Comparison of ENCODE assay signal across 8 cellular contexts in genomic region chr7:42930889-42931288, GRCh38. TPM values are rescaled to one million over a fixed set of nuclear protein-coding genes. Genes with fewer than 3 reads are reported as not detected.
DNase-seq lines count a peak whose midpoint lies in the region; ATAC-seq and TF ChIP-seq lines count a peak whose summit lies in the region.

No MANE protein-coding gene starts in this region.

- no peaks in the 10 kb centered on the region for H3K9me3 ChIP-seq in HCT116 (ENCODE audit: control insufficient read depth in 1 of 2, insufficient read depth in 1 of 2, low read depth in 1 of 2, low read length in 2 of 2)
- H3K9me3 ChIP-seq in hepatocyte (ENCODE audit: low read depth): no peaks in the 10 kb centered on the region
- no peaks in the 10 kb centered on the region for H3K9me3 ChIP-seq in smooth muscle cell (replicated peaks; ENCODE audit: low read depth)

- H3F3A ChIP-seq in smooth muscle cell (ENCODE audit: low read depth): no peaks in the 10 kb centered on the region

- peak overlapping the region; percentile 100 for H3K27ac Mint-ChIP-seq in activated CD4-positive, alpha-beta memory T cell treated with anti-CD3 and anti-CD28 coated beads for 36 hours

- H3K27me3 ChIP-seq in HCT116 (ENCODE audit: insufficient read depth, low read length): no peaks in the 10 kb centered on the region
- no peaks in the 10 kb centered on the region for H3K27me3 ChIP-seq in hepatocyte
- no peaks in the 10 kb centered on the region for H3K27me3 ChIP-seq in smooth muscle cell (ENCODE audit: low read depth)

- peak overlapping the region; percentile 75 to 93 for H3K4me3 ChIP-seq in HCT116 (replicated peaks in 1 of 2; ENCODE audit: low read depth in 1 of 2, low read length in 2 of 2)
- peak overlapping the region; percentile 57 for H3K4me3 ChIP-seq in hepatocyte
- H3K4me3 ChIP-seq in smooth muscle cell: peak overlapping the region; percentile 96

- CTCF ChIA-PET in HCT116 (lab: Charles Lee): no interaction called here
- CTCF ChIA-PET in activated CD4-positive, alpha-beta memory T cell treated with anti-CD3 and anti-CD28 coated beads for 36 hours (lab: Charles Lee): interaction anchor here (0.9 to 2.5 kb wide), 5 partner anchors 10 to 509 kb away, joined by 3 to 10 read pairs (median 4); partner anchors contain the start of gene C7orf25

- no peak for TF ChIP-seq CTCF in HCT116 (IDR thresholded peaks at IDR 0.05 in 2 of 3, conservative IDR thresholded peaks at IDR 0.05 in 1 of 3; ENCODE audit: borderline replicate concordance in 1 of 3, insufficient read depth in 1 of 3, low read depth in 2 of 3, low read length in 2 of 3)
- TF ChIP-seq CTCF in hepatocyte (IDR thresholded peaks at IDR 0.05; ENCODE audit: poor library complexity): no peak
- TF ChIP-seq CTCF in smooth muscle cell (IDR thresholded peaks at IDR 0.05; ENCODE audit: borderline replicate concordance, insufficient read depth, poor library complexity, severe bottlenecking): no peak

- H3K79me2 ChIP-seq in HCT116 (ENCODE audit: insufficient read depth, low read length) (peaks cover 99% of the 10 kb centered on the region), hepatocyte (peaks cover 86% of the 10 kb centered on the region), smooth muscle cell (ENCODE audit: low read depth) (peaks cover 84% of the 10 kb centered on the region)

- H2AFZ ChIP-seq in HCT116 (ENCODE audit: low read depth, low read length, poor library complexity, severe bottlenecking) (no peak overlapping the region), hepatocyte (no peak overlapping the region), smooth muscle cell (ENCODE audit: low read depth) (no peak overlapping the region)

- TF ChIP-seq RAD21 in HCT116 (IDR thresholded peaks at IDR 0.05; ENCODE audit: low read depth): no peak

- H3K4me1 ChIP-seq in HCT116 (ENCODE audit: control insufficient read depth in 1 of 2, insufficient read depth in 2 of 2, low read length in 2 of 2) (peaks cover 5 to 26% of the 10 kb centered on the region in 2 experiments; a peak in 2 of 4 replicates), hepatocyte (ENCODE audit: insufficient read depth) (peaks cover 16% of the 10 kb centered on the region), smooth muscle cell (ENCODE audit: low read depth) (peaks cover 21% of the 10 kb centered on the region)

- RAD21 ChIA-PET in HCT116 (lab: Charles Lee; ENCODE audit: low non-redundant PET in 1 of 2, low total read pairs in 2 of 2, uncharacterized antibody in 2 of 2, unreplicated experiment in 2 of 2): no interaction called here

- H3K4me1 Mint-ChIP-seq in activated CD4-positive, alpha-beta memory T cell treated with anti-CD3 and anti-CD28 coated beads for 36 hours (ENCODE audit: low read depth): peaks cover 60% of the 10 kb centered on the region

- H3K4me2 ChIP-seq in HCT116 (ENCODE audit: low read length): peak overlapping the region; percentile 85
- peak overlapping the region; percentile 78 for H3K4me2 ChIP-seq in hepatocyte
- peak overlapping the region; percentile 86 for H3K4me2 ChIP-seq in smooth muscle cell

- 16% methylated on average over 5 of the region's 5 CpGs for WGBS in hepatocyte (ENCODE audit: low lambda C conversion rate, missing lambda C conversion rate)
- 16% methylated on average over 5 of the region's 5 CpGs for WGBS in smooth muscle cell (ENCODE audit: low lambda C conversion rate)

- H3K4me3 Mint-ChIP-seq in activated CD4-positive, alpha-beta memory T cell treated with anti-CD3 and anti-CD28 coated beads for 36 hours: peak overlapping the region; percentile 100

- no peaks in the 10 kb centered on the region for H3K27me3 Mint-ChIP-seq in activated CD4-positive, alpha-beta memory T cell treated with anti-CD3 and anti-CD28 coated beads for 36 hours

- peak overlapping the region; percentile 98 for H3K9ac ChIP-seq in HCT116 (ENCODE audit: low read length)
- H3K9ac ChIP-seq in smooth muscle cell (ENCODE audit: low read depth): peak overlapping the region; percentile 96

- no peak for DNase-seq in HCT116 (ENCODE audit: low read depth, low spot score)
- DNase-seq in activated CD4-positive, alpha-beta memory T cell treated with anti-CD3 and anti-CD28 coated beads for 36 hours: no peak
- DNase-seq in hepatocyte (ENCODE audit: low spot score): peak; percentile 13
- DNase-seq in smooth muscle cell (lab: John Stamatoyannopoulos, UW; ENCODE audit: unreplicated experiment): no peak
- DNase-seq in activated effector memory CD4-positive, alpha-beta T cell treated with anti-CD3 and anti-CD28 coated beads, Interleukin-2, amount 50 U/mL, for 16 hours: no peak
- DNase-seq in NCI-H2029 (lab: John Stamatoyannopoulos, UW): no peak
- DNase-seq in AG08395 (ENCODE audit: low spot score): no peak
- DNase-seq in NCI-H1436 (lab: John Stamatoyannopoulos, UW): no peak

- intact Hi-C loops in HCT116 (cut with micrococcal nuclease): loop anchor here (10.0 kb wide), 1 partner anchor 794 kb away; the partner anchor contains the start of gene COA1
- intact Hi-C loops in activated CD4-positive, alpha-beta memory T cell treated with anti-CD3 and anti-CD28 coated beads for 36 hours (cut with micrococcal nuclease): loop anchor here (5.0 to 10.0 kb wide), 4 partner anchors 146 to 906 kb away; partner anchors contain the start of genes COA1 and STK17A

- POLR2A ChIA-PET in HCT116 (lab: Charles Lee): interaction anchor here (1.3 kb wide), 1 partner anchor 652 kb away, joined by 4 read pairs; the partner anchor contains the start of gene STK17A
- POLR2A ChIA-PET in activated CD4-positive, alpha-beta memory T cell treated with anti-CD3 and anti-CD28 coated beads for 36 hours (lab: Charles Lee): interaction anchor here (1.6 to 2.9 kb wide), 3 partner anchors 18 to 652 kb away, joined by 5 to 11 read pairs (median 6); partner anchors contain the start of genes C7orf25 and STK17A

- no peak for ATAC-seq in HCT116

- H3K9me2 ChIP-seq in HCT116 (ENCODE audit: insufficient read depth) (no peaks in the 10 kb centered on the region), hepatocyte (replicated peaks; ENCODE audit: insufficient read depth) (no peaks in the 10 kb centered on the region)

- no peaks in the 10 kb centered on the region for H3K9me3 Mint-ChIP-seq in activated CD4-positive, alpha-beta memory T cell treated with anti-CD3 and anti-CD28 coated beads for 36 hours

- no TSS peak for BruUV-seq in HCT116 (replicated peaks; lab: Mats Ljungman, UMichigan)

- H3K27ac ChIP-seq in HCT116 (ENCODE audit: low read depth, low read length) (no peak overlapping the region), hepatocyte (peak overlapping the region; percentile 82), smooth muscle cell (ENCODE audit: low read depth) (peak overlapping the region; percentile 80)

- peaks cover 44% of the 10 kb centered on the region for H3K36me3 Mint-ChIP-seq in activated CD4-positive, alpha-beta memory T cell treated with anti-CD3 and anti-CD28 coated beads for 36 hours

- H3K36me3 ChIP-seq in HCT116 (ENCODE audit: control insufficient read depth in 1 of 2, insufficient read depth in 2 of 2, low read length in 2 of 2): peaks cover 17 to 25% of the 10 kb centered on the region in 2 experiments
- H3K36me3 ChIP-seq in hepatocyte (replicated peaks; ENCODE audit: insufficient read depth, low read depth): no peaks in the 10 kb centered on the region
- peaks cover 10% of the 10 kb centered on the region for H3K36me3 ChIP-seq in smooth muscle cell (ENCODE audit: low read depth)

- no peak for TF ChIP-seq POLR2A in HCT116 (IDR thresholded peaks at IDR 0.05; ENCODE audit: borderline replicate concordance, extremely low read depth, insufficient read depth, insufficient read length)

- H4K20me1 ChIP-seq in HCT116 (ENCODE audit: insufficient read depth) (peaks cover 9% of the 10 kb centered on the region; the same call in 1 of the 2 replicates), hepatocyte (ENCODE audit: insufficient read depth, poor library complexity, severe bottlenecking) (peaks cover 38% of the 10 kb centered on the region), smooth muscle cell (ENCODE audit: low read depth) (peaks cover 56% of the 10 kb centered on the region)

TF ChIP-seq in HCT116, 20 proteins besides CTCF, POLR2A, EP300 and RAD21:
- TF ChIP-seq ELF1 (IDR thresholded peaks at IDR 0.05; ENCODE audit: borderline replicate concordance, low read depth) (no peak), ZNF274 (IDR thresholded peaks at IDR 0.05; ENCODE audit: low read depth, low read length) (no peak)

RNA-seq across cellular contexts. Expression of gene PSMA2, which starts 1.1 kb away (rescaled TPM):
- total RNA-seq in HCT116 (2021; ENCODE audit: unreplicated experiment) (152 TPM), hepatocyte (117 and 118 TPM in 2 replicates), smooth muscle cell (178 and 180 TPM in 2 replicates)
- 70.8 and 104 TPM in 2 replicates for polyA plus RNA-seq in HCT116 (2012)
- total RNA-seq in activated CD4-positive, alpha-beta memory T cell treated with anti-CD3 and anti-CD28 coated beads for 36 hours: 100 to 1,000 TPM; 196 to 200 TPM
- polyA plus RNA-seq in hepatocyte (213 and 217 TPM in 2 replicates), smooth muscle cell (246 and 271 TPM in 2 replicates)

RNA-seq across cellular contexts. Expression of gene MRPL32, which starts 1.3 kb away (rescaled TPM):
- 47.5 TPM for total RNA-seq in HCT116 (2021; ENCODE audit: unreplicated experiment)
- 21.1 and 32.9 TPM in 2 replicates for polyA plus RNA-seq in HCT116 (2012)
- 10 to 100 TPM; 59.3 to 63.6 TPM for total RNA-seq in activated CD4-positive, alpha-beta memory T cell treated with anti-CD3 and anti-CD28 coated beads for 36 hours
- 67.4 and 70.0 TPM in 2 replicates for total RNA-seq in hepatocyte
- 59.9 and 69.2 TPM in 2 replicates for polyA plus RNA-seq in hepatocyte
- 76.7 and 82.1 TPM in 2 replicates for total RNA-seq in smooth muscle cell
- polyA plus RNA-seq in smooth muscle cell: 59.7 and 69.8 TPM in 2 replicates

RNA-seq across cellular contexts. Expression of gene C7orf25, which starts 19.0 kb away (rescaled TPM):
- total RNA-seq in HCT116 (2021; ENCODE audit: unreplicated experiment) (5.3 TPM), hepatocyte (5.9 and 9.9 TPM in 2 replicates), smooth muscle cell (5.0 and 7.4 TPM in 2 replicates)
- polyA plus RNA-seq in HCT116 (2012): 1.2 and 2.4 TPM in 2 replicates
- 1 to 10 TPM; 3.6 to 4.3 TPM for total RNA-seq in activated CD4-positive, alpha-beta memory T cell treated with anti-CD3 and anti-CD28 coated beads for 36 hours
- polyA plus RNA-seq in hepatocyte (2.4 and 3.9 TPM in 2 replicates), smooth muscle cell (1.9 and 2.2 TPM in 2 replicates)
